Comparison of ENCODE assay signal across 1 cellular context in the genomic region with DNA sequence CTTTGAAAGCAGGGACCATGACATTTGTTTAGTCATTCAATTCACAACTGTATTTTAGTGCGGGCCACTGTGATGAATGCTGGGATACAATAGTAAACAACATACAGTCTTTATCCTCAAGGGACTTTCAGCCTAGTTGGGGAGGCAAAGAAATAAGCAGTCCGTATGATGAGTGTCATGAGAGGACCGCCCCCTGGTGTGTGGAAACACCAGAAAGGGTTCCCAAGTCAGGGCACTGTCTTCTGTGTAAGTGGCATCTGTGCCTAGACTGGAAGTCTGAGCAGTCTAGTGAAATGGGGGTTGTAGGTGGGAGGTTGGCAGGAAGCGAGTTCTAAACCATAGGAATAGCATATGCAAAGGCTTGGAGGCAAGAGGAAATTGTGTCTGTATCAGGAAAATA.
TF ChIP-seq lines count a peak whose summit lies in the region.

No MANE protein-coding gene starts in this region.

TF ChIP-seq in GM23338, 12 proteins besides CTCF, POLR2A, EP300 and RAD21 (continued from another document):
- TF ChIP-seq, protein P1, sequence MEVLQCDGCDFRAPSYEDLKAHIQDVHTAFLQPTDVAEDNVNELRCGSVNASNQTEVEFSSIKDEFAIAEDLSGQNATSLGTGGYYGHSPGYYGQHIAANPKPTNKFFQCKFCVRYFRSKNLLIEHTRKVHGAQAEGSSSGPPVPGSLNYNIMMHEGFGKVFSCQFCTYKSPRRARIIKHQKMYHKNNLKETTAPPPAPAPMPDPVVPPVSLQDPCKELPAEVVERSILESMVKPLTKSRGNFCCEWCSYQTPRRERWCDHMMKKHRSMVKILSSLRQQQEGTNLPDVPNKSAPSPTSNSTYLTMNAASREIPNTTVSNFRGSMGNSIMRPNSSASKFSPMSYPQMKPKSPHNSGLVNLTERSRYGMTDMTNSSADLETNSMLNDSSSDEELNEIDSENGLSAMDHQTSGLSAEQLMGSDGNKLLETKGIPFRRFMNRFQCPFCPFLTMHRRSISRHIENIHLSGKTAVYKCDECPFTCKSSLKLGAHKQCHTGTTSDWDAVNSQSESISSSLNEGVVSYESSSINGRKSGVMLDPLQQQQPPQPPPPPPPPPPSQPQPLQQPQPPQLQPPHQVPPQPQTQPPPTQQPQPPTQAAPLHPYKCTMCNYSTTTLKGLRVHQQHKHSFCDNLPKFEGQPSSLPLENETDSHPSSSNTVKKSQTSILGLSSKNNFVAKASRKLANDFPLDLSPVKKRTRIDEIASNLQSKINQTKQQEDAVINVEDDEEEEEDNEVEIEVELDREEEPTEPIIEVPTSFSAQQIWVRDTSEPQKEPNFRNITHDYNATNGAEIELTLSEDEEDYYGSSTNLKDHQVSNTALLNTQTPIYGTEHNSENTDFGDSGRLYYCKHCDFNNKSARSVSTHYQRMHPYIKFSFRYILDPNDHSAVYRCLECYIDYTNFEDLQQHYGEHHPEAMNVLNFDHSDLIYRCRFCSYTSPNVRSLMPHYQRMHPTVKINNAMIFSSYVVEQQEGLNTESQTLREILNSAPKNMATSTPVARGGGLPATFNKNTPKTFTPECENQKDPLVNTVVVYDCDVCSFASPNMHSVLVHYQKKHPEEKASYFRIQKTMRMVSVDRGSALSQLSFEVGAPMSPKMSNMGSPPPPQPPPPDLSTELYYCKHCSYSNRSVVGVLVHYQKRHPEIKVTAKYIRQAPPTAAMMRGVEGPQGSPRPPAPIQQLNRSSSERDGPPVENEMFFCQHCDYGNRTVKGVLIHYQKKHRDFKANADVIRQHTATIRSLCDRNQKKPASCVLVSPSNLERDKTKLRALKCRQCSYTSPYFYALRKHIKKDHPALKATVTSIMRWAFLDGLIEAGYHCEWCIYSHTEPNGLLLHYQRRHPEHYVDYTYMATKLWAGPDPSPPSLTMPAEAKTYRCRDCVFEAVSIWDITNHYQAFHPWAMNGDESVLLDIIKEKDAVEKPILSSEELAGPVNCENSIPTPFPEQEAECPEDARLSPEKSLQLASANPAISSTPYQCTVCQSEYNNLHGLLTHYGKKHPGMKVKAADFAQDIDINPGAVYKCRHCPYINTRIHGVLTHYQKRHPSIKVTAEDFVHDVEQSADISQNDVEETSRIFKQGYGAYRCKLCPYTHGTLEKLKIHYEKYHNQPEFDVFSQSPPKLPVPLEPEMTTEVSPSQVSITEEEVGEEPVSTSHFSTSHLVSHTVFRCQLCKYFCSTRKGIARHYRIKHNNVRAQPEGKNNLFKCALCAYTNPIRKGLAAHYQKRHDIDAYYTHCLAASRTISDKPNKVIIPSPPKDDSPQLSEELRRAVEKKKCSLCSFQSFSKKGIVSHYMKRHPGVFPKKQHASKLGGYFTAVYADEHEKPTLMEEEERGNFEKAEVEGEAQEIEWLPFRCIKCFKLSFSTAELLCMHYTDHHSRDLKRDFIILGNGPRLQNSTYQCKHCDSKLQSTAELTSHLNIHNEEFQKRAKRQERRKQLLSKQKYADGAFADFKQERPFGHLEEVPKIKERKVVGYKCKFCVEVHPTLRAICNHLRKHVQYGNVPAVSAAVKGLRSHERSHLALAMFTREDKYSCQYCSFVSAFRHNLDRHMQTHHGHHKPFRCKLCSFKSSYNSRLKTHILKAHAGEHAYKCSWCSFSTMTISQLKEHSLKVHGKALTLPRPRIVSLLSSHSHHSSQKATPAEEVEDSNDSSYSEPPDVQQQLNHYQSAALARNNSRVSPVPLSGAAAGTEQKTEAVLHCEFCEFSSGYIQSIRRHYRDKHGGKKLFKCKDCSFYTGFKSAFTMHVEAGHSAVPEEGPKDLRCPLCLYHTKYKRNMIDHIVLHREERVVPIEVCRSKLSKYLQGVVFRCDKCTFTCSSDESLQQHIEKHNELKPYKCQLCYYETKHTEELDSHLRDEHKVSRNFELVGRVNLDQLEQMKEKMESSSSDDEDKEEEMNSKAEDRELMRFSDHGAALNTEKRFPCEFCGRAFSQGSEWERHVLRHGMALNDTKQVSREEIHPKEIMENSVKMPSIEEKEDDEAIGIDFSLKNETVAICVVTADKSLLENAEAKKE (CRISPR knock-in tag; IDR thresholded peaks at IDR 0.05): no peak
- TF ChIP-seq, protein P2, sequence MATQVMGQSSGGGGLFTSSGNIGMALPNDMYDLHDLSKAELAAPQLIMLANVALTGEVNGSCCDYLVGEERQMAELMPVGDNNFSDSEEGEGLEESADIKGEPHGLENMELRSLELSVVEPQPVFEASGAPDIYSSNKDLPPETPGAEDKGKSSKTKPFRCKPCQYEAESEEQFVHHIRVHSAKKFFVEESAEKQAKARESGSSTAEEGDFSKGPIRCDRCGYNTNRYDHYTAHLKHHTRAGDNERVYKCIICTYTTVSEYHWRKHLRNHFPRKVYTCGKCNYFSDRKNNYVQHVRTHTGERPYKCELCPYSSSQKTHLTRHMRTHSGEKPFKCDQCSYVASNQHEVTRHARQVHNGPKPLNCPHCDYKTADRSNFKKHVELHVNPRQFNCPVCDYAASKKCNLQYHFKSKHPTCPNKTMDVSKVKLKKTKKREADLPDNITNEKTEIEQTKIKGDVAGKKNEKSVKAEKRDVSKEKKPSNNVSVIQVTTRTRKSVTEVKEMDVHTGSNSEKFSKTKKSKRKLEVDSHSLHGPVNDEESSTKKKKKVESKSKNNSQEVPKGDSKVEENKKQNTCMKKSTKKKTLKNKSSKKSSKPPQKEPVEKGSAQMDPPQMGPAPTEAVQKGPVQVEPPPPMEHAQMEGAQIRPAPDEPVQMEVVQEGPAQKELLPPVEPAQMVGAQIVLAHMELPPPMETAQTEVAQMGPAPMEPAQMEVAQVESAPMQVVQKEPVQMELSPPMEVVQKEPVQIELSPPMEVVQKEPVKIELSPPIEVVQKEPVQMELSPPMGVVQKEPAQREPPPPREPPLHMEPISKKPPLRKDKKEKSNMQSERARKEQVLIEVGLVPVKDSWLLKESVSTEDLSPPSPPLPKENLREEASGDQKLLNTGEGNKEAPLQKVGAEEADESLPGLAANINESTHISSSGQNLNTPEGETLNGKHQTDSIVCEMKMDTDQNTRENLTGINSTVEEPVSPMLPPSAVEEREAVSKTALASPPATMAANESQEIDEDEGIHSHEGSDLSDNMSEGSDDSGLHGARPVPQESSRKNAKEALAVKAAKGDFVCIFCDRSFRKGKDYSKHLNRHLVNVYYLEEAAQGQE (IDR thresholded peaks at IDR 0.05; ENCODE audit: unreplicated experiment): no peak
- TF ChIP-seq EZH2 (IDR thresholded peaks at IDR 0.05; ENCODE audit: low read depth, unreplicated experiment): no peak
- no peak for TF ChIP-seq ZNF114 (CRISPR knock-in tag; IDR thresholded peaks at IDR 0.05)
- no peak for TF ChIP-seq STAT1 (IDR thresholded peaks at IDR 0.05; ENCODE audit: unreplicated experiment)
- TF ChIP-seq POLR2AphosphoS5 (IDR thresholded peaks at IDR 0.05; ENCODE audit: low read depth): no peak
- no peak for TF ChIP-seq NANOG (IDR thresholded peaks at IDR 0.05; ENCODE audit: borderline replicate concordance)
- TF ChIP-seq EZH2phosphoT487 (IDR thresholded peaks at IDR 0.05; ENCODE audit: unreplicated experiment): no peak
- TF ChIP-seq, protein P3, sequence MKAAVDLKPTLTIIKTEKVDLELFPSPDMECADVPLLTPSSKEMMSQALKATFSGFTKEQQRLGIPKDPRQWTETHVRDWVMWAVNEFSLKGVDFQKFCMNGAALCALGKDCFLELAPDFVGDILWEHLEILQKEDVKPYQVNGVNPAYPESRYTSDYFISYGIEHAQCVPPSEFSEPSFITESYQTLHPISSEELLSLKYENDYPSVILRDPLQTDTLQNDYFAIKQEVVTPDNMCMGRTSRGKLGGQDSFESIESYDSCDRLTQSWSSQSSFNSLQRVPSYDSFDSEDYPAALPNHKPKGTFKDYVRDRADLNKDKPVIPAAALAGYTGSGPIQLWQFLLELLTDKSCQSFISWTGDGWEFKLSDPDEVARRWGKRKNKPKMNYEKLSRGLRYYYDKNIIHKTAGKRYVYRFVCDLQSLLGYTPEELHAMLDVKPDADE (IDR thresholded peaks at IDR 0.05): no peak
- TF ChIP-seq ZNF331 (CRISPR knock-in tag; IDR thresholded peaks at IDR 0.05; ENCODE audit: low read depth): no peak
- no peak for TF ChIP-seq CREB1 (CRISPR knock-in tag; IDR thresholded peaks at IDR 0.05; ENCODE audit: low read depth)
